Comparison of ENCODE assay signal across 8 cellular contexts in genomic region chr1:74856174-74856573, GRCh38.
"Had no signal": no experiment of that assay in that cellular context is flagged by ENCODE, and none has a peak within 500 bp of the region (broad histone marks: within the 10 kb centered on the region; RNA-seq: fewer than 3 reads in every experiment).

No MANE protein-coding gene starts in this region.

- H3K36me3 Mint-ChIP-seq: IgD-negative memory B cell had no signal

- H3K27ac ChIP-seq: GM23248 had no signal

- DNase-seq: GM23248, H9, HCEC 1CT, KBM-7 had no signal

- H3K4me3 ChIP-seq: GM23248 had no signal

- H3K4me3 Mint-ChIP-seq: H9, IgD-negative memory B cell had no signal

- H3K9me3 Mint-ChIP-seq: H9 had no signal

- ATAC-seq: HepG2 had no signal

- H2AFZ ChIP-seq: GM23248 had no signal

- FAIRE-seq: H1, H54, HepG2 had no signal
